Comparison of ENCODE assay signal across 1 cellular context in the genomic region with DNA sequence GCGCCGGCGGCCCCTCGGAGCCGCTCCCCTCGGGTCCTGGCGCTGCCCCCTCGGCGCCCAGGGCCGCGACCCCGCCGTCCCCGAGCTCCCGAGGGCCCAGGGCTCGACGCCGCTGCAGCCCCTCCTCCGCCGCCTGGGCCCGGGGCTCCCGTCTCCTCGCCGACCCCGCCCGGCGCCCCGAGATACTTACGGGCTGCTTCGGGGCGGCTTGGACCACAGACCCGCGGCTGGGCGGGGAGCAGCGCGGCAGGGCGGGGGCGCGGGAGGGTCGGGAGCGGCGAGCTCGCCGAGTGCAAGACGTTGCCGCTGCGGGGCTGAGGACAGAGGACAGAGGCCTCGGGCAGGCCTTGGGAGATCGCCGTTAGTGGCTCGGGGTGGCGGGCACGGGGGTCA.
TF ChIP-seq lines count a peak whose summit lies in the region.

No MANE protein-coding gene starts in this region.

TF ChIP-seq in GM23338, 12 proteins besides CTCF, POLR2A, EP300 and RAD21 (continued from another document):
- TF ChIP-seq, protein P1, sequence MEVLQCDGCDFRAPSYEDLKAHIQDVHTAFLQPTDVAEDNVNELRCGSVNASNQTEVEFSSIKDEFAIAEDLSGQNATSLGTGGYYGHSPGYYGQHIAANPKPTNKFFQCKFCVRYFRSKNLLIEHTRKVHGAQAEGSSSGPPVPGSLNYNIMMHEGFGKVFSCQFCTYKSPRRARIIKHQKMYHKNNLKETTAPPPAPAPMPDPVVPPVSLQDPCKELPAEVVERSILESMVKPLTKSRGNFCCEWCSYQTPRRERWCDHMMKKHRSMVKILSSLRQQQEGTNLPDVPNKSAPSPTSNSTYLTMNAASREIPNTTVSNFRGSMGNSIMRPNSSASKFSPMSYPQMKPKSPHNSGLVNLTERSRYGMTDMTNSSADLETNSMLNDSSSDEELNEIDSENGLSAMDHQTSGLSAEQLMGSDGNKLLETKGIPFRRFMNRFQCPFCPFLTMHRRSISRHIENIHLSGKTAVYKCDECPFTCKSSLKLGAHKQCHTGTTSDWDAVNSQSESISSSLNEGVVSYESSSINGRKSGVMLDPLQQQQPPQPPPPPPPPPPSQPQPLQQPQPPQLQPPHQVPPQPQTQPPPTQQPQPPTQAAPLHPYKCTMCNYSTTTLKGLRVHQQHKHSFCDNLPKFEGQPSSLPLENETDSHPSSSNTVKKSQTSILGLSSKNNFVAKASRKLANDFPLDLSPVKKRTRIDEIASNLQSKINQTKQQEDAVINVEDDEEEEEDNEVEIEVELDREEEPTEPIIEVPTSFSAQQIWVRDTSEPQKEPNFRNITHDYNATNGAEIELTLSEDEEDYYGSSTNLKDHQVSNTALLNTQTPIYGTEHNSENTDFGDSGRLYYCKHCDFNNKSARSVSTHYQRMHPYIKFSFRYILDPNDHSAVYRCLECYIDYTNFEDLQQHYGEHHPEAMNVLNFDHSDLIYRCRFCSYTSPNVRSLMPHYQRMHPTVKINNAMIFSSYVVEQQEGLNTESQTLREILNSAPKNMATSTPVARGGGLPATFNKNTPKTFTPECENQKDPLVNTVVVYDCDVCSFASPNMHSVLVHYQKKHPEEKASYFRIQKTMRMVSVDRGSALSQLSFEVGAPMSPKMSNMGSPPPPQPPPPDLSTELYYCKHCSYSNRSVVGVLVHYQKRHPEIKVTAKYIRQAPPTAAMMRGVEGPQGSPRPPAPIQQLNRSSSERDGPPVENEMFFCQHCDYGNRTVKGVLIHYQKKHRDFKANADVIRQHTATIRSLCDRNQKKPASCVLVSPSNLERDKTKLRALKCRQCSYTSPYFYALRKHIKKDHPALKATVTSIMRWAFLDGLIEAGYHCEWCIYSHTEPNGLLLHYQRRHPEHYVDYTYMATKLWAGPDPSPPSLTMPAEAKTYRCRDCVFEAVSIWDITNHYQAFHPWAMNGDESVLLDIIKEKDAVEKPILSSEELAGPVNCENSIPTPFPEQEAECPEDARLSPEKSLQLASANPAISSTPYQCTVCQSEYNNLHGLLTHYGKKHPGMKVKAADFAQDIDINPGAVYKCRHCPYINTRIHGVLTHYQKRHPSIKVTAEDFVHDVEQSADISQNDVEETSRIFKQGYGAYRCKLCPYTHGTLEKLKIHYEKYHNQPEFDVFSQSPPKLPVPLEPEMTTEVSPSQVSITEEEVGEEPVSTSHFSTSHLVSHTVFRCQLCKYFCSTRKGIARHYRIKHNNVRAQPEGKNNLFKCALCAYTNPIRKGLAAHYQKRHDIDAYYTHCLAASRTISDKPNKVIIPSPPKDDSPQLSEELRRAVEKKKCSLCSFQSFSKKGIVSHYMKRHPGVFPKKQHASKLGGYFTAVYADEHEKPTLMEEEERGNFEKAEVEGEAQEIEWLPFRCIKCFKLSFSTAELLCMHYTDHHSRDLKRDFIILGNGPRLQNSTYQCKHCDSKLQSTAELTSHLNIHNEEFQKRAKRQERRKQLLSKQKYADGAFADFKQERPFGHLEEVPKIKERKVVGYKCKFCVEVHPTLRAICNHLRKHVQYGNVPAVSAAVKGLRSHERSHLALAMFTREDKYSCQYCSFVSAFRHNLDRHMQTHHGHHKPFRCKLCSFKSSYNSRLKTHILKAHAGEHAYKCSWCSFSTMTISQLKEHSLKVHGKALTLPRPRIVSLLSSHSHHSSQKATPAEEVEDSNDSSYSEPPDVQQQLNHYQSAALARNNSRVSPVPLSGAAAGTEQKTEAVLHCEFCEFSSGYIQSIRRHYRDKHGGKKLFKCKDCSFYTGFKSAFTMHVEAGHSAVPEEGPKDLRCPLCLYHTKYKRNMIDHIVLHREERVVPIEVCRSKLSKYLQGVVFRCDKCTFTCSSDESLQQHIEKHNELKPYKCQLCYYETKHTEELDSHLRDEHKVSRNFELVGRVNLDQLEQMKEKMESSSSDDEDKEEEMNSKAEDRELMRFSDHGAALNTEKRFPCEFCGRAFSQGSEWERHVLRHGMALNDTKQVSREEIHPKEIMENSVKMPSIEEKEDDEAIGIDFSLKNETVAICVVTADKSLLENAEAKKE (CRISPR knock-in tag; IDR thresholded peaks at IDR 0.05) = no peak
- TF ChIP-seq CREB1 (CRISPR knock-in tag; IDR thresholded peaks at IDR 0.05; ENCODE audit: low read depth) = no peak
- TF ChIP-seq JUNB (IDR thresholded peaks at IDR 0.05; ENCODE audit: unreplicated experiment) = no peak
- TF ChIP-seq ZNF331 (CRISPR knock-in tag; IDR thresholded peaks at IDR 0.05; ENCODE audit: low read depth) = no peak
